ENCODE assay signal across 23 cellular contexts in the genomic region with DNA sequence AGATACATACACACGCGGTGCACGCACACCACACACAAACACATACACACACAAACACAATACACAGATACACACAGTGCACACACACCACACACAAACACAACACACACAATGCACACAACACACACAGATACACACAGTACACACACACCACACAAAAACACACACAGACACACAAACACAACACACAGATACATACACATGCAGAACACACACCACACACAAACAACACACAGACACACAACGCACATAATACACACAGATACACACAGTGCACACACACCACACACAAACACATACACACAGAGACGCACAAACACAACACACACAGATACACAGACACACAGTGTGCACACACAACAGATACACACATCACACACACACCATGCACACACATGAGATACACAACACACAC. TPM values are rescaled to one million over a fixed set of nuclear protein-coding genes. Genes with fewer than 3 reads are reported as not detected.
"Had no signal": no experiment of that assay in that cellular context is flagged by ENCODE, and none has a peak within 500 bp of the region (broad histone marks: within the 10 kb centered on the region; RNA-seq: fewer than 3 reads in every experiment).

No MANE protein-coding gene starts in this region.

- H3K9me3 ChIP-seq: ascending aorta had no signal

- ATAC-seq: activated CD4-positive, alpha-beta T cell treated with anti-CD3 and anti-CD28 coated beads for 36 hours; activated CD4-positive, CD25-positive, alpha-beta regulatory T cell treated with anti-CD3 and anti-CD28 coated beads, Interleukin-2, amount 50 U/mL, for 24 hours; activated CD8-positive, alpha-beta T cell treated with anti-CD3 and anti-CD28 coated beads, Interleukin-2, amount 10 ng/mL, durations not matched to agents 7 days and 5 days; WTC11 had no signal

- H3K27me3 ChIP-seq: cardiac muscle cell, Peyer's patch, SJSA1 had no signal

- H3K4me3 ChIP-seq: ascending aorta, cardiac muscle cell, Peyer's patch, SJSA1 had no signal

- H3K4me1 ChIP-seq: ascending aorta, SJSA1 had no signal

- H3K27ac ChIP-seq: ascending aorta, cardiac muscle cell, Peyer's patch, SJSA1 had no signal

- DNase-seq: activated CD4-positive, alpha-beta T cell treated with anti-CD3 and anti-CD28 coated beads for 36 hours; activated CD4-positive, alpha-beta T cell treated with anti-CD3 and anti-CD28 coated beads, Interleukin-2, amount 10 ng/mL, durations not matched to agents 7 days and 5 days; activated CD4-positive, alpha-beta T cell treated with anti-CD3 and anti-CD28 coated beads, Interleukin-2, amount 50 U/mL, for 48 hours; activated gamma-delta T cell; activated naive CD4-positive, alpha-beta T cell treated with Interleukin-2 at 50 U/mL for 16 hours; activated naive CD8-positive, alpha-beta T cell treated with anti-CD3 and anti-CD28 coated beads, Interleukin-2, amount 10 ng/mL, durations not matched to agents 7 days and 5 days; activated T-cell treated with anti-CD3 and anti-CD28 coated beads, Interleukin-2, amount 50 U/mL, for 24 hours; amygdala; NCI-H1930; NCI-H2227 treated with DMSO at 0.1 percent for 48 hours; RPMI8226 had no signal

- FAIRE-seq: TTC549 had no signal

- H3K4me2 ChIP-seq: SK-N-SH had no signal

- H3K36me3 ChIP-seq: ascending aorta, cardiac muscle cell, Peyer's patch, SJSA1 had no signal

- H3K9ac ChIP-seq: SK-N-SH had no signal

RNA-seq across cellular contexts. Expression of gene CCDC187, which starts 5.9 kb away (rescaled TPM):
- total RNA-seq: activated CD4-positive, alpha-beta T cell treated with anti-CD3 and anti-CD28 coated beads, Interleukin-2, amount 10 ng/mL, durations not matched to agents 7 days and 5 days; activated CD8-positive, alpha-beta T cell treated with anti-CD3 and anti-CD28 coated beads, Interleukin-2, amount 10 ng/mL, durations not matched to agents 7 days and 5 days; activated naive CD8-positive, alpha-beta T cell treated with anti-CD3 and anti-CD28 coated beads, Interleukin-2, amount 10 ng/mL, durations not matched to agents 7 days and 5 days; activated T-helper 2 cell treated with anti-CD3 and anti-CD28 coated beads, Interferon-gamma antibody, Interleukin-2, Interleukin-4, amounts not matched to agents 10 μg/mL and 5 μg/mL and 100 μg/mL, durations not matched to agents 14 hours and 24 hours and 36 hours; chondrocyte; MCF 10A; SJSA1 had no signal
- polyA plus RNA-seq: SK-N-SH had no signal
